ENCODE assay signal across 12 cellular contexts in the genomic region with DNA sequence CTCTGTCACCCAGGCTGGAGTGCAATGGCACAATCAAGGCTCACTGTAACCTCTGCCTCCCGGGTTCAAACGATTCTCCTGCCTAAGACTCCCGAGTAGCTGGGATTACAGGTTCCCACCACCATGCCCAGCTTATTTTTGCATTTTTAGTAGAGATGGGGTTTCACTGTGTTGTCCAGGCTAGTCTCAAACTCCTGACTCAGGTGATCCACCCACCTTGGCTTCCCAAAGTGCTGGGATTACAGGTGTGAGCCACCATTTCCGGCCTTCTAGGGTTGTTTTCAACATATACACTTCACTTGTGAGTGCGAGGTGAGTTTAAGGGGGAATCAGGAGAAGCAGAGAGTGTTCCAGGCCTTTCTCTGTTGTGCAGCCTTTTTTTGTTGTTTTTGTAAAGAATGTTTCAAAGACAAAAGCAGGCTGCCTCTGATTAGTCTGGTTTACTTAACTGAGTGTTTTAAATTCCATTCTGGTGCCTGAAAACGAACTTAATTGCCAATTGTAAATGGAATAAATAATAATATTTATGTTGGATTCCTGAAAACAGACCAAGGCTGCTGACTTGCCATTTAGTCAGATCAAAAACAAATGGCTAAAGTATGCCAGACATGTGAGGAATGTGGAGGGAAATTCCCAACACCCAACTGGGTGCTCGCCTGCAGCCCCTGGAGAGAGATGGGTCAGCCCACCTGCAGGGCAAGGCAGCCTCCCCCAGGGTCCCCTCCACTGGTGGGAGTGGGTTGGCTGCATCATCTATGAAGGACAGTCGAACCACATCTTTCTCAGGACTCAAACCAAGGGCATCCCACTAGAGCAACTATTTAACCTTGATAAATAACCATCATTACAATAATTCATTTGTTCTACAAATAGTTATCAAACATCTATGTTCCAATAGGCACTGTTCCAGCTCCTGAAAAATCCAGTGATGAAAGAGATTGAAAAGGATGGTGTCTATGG. TPM values are rescaled to one million over a fixed set of nuclear protein-coding genes. Genes with fewer than 3 reads are reported as not detected.
DNase-seq lines count a peak whose midpoint lies in the region; ATAC-seq, FAIRE-seq and TF ChIP-seq lines count a peak whose summit lies in the region.
"Had no signal": no experiment of that assay in that cellular context is flagged by ENCODE, and none has a peak within 500 bp of the region (broad histone marks: within the 10 kb centered on the region; RNA-seq: fewer than 3 reads in every experiment).

No MANE protein-coding gene starts in this region.

- no peak for TF ChIP-seq POLR2A in A549 (IDR thresholded peaks at IDR 0.05; ENCODE audit: low read length)

- 38% methylated on average over 8 of the region's 8 CpGs for whole genome bisulfite sequencing in A549 (ENCODE audit: missing lambda C conversion rate)

- H3K27me3 ChIP-seq in HUES48 (ENCODE audit: control insufficient read depth, insufficient read depth, low read length): no peaks in the 10 kb centered on the region
- H3K27me3 ChIP-seq: BLaER1, left lung had no signal

- H3K9ac ChIP-seq in HUES48 (ENCODE audit: low read depth, low read length): peak overlapping the region; percentile 72
- H3K9ac ChIP-seq: BLaER1 had no signal

- TF ChIP-seq RAD21 in A549 (conservative IDR thresholded peaks at IDR 0.05 in 1 of 2, IDR thresholded peaks at IDR 0.05 in 1 of 2): no peak

- H3K4me3 ChIP-seq in A549 (no peak overlapping the region), HUES48 (ENCODE audit: low read depth, low read length) (no peak overlapping the region)
- H3K4me3 ChIP-seq: BLaER1, left lung had no signal

- peaks cover 43% of the 10 kb centered on the region for H3K4me1 ChIP-seq in A549
- peaks cover 25% of the 10 kb centered on the region for H3K4me1 ChIP-seq in HUES48 (ENCODE audit: control insufficient read depth, insufficient read depth, low read length)

- CTCF ChIA-PET in A549 (lab: Yijun Ruan, JAX): interaction anchor here (0.7 to 2.5 kb wide), 2 partner anchors 11 to 36 kb away, joined by 3 to 7 read pairs; partner anchors contain the start of gene ZC3H7B

- POLR2A ChIA-PET in A549 (lab: Yijun Ruan, JAX): no interaction called here

- peak overlapping the region; percentile 44 for H3K4me2 ChIP-seq in A549
- H3K4me2 ChIP-seq: BLaER1 had no signal

- no peak for TF ChIP-seq CTCF in A549 (IDR thresholded peaks at IDR 0.05)

- H3K27ac ChIP-seq in A549: peak overlapping the region; percentile 58 to 96
- peak overlapping the region; percentile 94 for H3K27ac ChIP-seq in HUES48 (ENCODE audit: low read depth, low read length)
- H3K27ac ChIP-seq in cingulate gyrus (ENCODE audit: low read depth, low read length): peak overlapping the region; percentile 1
- H3K27ac ChIP-seq: BLaER1 had no signal

- H3K36me3 ChIP-seq in HUES48 (ENCODE audit: control insufficient read depth, insufficient read depth, low read length): no peaks in the 10 kb centered on the region
- H3K36me3 ChIP-seq: BLaER1, left lung had no signal

- intact Hi-C loops in posterior vena cava (cut with DNase I): no loop called here

- FAIRE-seq in A549 (lab: Jason Lieb, UNC): no peak

- H3K9me3 ChIP-seq in A549: no peaks in the 10 kb centered on the region
- H3K9me3 ChIP-seq in HUES48 (ENCODE audit: control insufficient read depth, insufficient read depth, low read length): 0 out of 2 replicates have a peak, but pooled peaks cover 3% of the 10 kb centered on the region
- H3K9me3 ChIP-seq: left lung had no signal

- DNase-seq in A549 (ENCODE audit: low read depth in 1 of 2, low spot score in 1 of 2) (peak in 1 of 2 experiments; percentile 44), lung microvascular endothelial cell (ENCODE audit: low read depth in 2 of 2) (peak; percentile 70 to 82), posterior vena cava (ENCODE audit: low spot score) (no peak), COLO829 (ENCODE audit: low spot score) (no peak)
- DNase-seq in stimulated activated CD4-positive, alpha-beta T cell treated with anti-CD3 and anti-CD28 coated beads, Interleukin-12 subunit alpha, Interleukin-12 subunit beta, amount 100 ng/mL, for 4 hours: no peak
- DNase-seq: activated naive CD8-positive, alpha-beta T cell treated with anti-CD3 and anti-CD28 coated beads, Interleukin-2, amount 10 ng/mL, durations not matched to agents 7 days and 5 days; NCI-H2081 had no signal

- ATAC-seq in A549: no peak
- ATAC-seq in HG02852 (IDR thresholded peaks at IDR 0.05; ENCODE audit: unreplicated experiment): no peak
- ATAC-seq: left lung had no signal

- peak in 1 of 2 experiments; percentile 32; a peak in 1 of 5 replicates for TF ChIP-seq EP300 in A549 (IDR thresholded peaks at IDR 0.05)

TF ChIP-seq in A549, 52 proteins besides CTCF, POLR2A, EP300 and RAD21 (continues in another document):
- TF ChIP-seq JUN (IDR thresholded peaks at IDR 0.05) (0 out of 5 replicates have a peak, but pooled peaks of 1 of the 2 experiments have one; percentile 18), ZSCAN20 (CRISPR knock-in tag; IDR thresholded peaks at IDR 0.05) (no peak), SREBF2 (IDR thresholded peaks at IDR 0.05) (no peak), BCL3 (IDR thresholded peaks at IDR 0.05) (0 out of 3 replicates have a peak, but pooled peaks have one; percentile 37), GATA3 (IDR thresholded peaks at IDR 0.05; ENCODE audit: borderline replicate concordance) (peak; percentile 71; the same call in 1 of the 2 replicates), ZNF302 (CRISPR knock-in tag; IDR thresholded peaks at IDR 0.05) (no peak), CEBPB (IDR thresholded peaks at IDR 0.05) (no peak; a peak in 1 of 4 replicates), RFX5 (IDR thresholded peaks at IDR 0.05) (no peak), TP53 (CRISPR knock-in tag; IDR thresholded peaks at IDR 0.05) (no peak), HOXA7 (CRISPR knock-in tag; IDR thresholded peaks at IDR 0.05) (no peak), FOXS1 (CRISPR knock-in tag; IDR thresholded peaks at IDR 0.05) (no peak), HOXB13 (CRISPR knock-in tag; IDR thresholded peaks at IDR 0.05; ENCODE audit: low read depth) (no peak), ZFP36 (IDR thresholded peaks at IDR 0.05; ENCODE audit: borderline replicate concordance, partially characterized antibody) (no peak), FOSL2 (IDR thresholded peaks at IDR 0.05) (no peak), FOSL2 (CRISPR knock-in tag; IDR thresholded peaks at IDR 0.05) (no peak), HDAC2 (IDR thresholded peaks at IDR 0.05) (no peak), CBX8 (IDR thresholded peaks at IDR 0.05) (no peak), ESRRA (IDR thresholded peaks at IDR 0.05; ENCODE audit: borderline replicate concordance, low read length) (no peak), SMC3 (IDR thresholded peaks at IDR 0.05) (no peak), CHD4 (IDR thresholded peaks at IDR 0.05; ENCODE audit: borderline replicate concordance) (no peak), RCOR1 (IDR thresholded peaks at IDR 0.05; ENCODE audit: low read depth, low read length) (no peak), KDM5A (IDR thresholded peaks at IDR 0.05) (no peak)
- TF ChIP-seq, protein P1, sequence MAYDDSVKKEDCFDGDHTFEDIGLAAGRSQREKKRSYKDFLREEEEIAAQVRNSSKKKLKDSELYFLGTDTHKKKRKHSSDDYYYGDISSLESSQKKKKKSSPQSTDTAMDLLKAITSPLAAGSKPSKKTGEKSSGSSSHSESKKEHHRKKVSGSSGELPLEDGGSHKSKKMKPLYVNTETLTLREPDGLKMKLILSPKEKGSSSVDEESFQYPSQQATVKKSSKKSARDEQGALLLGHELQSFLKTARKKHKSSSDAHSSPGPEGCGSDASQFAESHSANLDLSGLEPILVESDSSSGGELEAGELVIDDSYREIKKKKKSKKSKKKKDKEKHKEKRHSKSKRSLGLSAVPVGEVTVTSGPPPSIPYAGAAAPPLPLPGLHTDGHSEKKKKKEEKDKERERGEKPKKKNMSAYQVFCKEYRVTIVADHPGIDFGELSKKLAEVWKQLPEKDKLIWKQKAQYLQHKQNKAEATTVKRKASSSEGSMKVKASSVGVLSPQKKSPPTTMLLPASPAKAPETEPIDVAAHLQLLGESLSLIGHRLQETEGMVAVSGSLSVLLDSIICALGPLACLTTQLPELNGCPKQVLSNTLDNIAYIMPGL (CRISPR knock-in tag; IDR thresholded peaks at IDR 0.05; ENCODE audit: borderline replicate concordance): no peak

RNA-seq across cellular contexts. Expression of gene RANGAP1, which starts 4.6 kb away (rescaled TPM):
- polyA plus RNA-seq in A549 (2011; rRNA removed): 43.0 and 44.9 TPM in 2 replicates
- polyA plus RNA-seq in A549 (2012; cell fraction: cytosol; rRNA removed): 107 TPM in 2 replicates
- polyA plus RNA-seq in A549 (2012; cell fraction: nucleus; rRNA removed): 266 and 276 TPM in 2 replicates
- polyA plus RNA-seq in A549 (2017; fragmentation: RNase III; extraction: RNeasy Plus Mini Kit Qiagen cat#74134 plus additional on column Dnase treatment): 66.5 to 81.3 TPM (median 75.1 TPM) in 3 replicates
- 47.2 and 55.3 TPM in 2 replicates for polyA minus RNA-seq in A549 (2011; rRNA and poly(A)+ RNA removed)
- total RNA-seq in lung microvascular endothelial cell: 58.2 and 73.0 TPM in 2 replicates
- 10 to 100 TPM; 26.2 to 39.4 TPM for total RNA-seq in posterior vena cava

RNA-seq across cellular contexts. Expression of gene ZC3H7B, which starts 10.8 kb away (rescaled TPM):
- polyA plus RNA-seq in A549 (2011; rRNA removed) (12.4 and 13.5 TPM in 2 replicates), A549 (2017; fragmentation: RNase III; extraction: RNeasy Plus Mini Kit Qiagen cat#74134 plus additional on column Dnase treatment) (22.8 to 23.5 TPM (median 23.5 TPM) in 3 replicates)
- polyA plus RNA-seq in A549 (2012; cell fraction: cytosol; rRNA removed): 21.0 and 26.9 TPM in 2 replicates
- 41.1 and 44.6 TPM in 2 replicates for polyA plus RNA-seq in A549 (2012; cell fraction: nucleus; rRNA removed)
- 10.5 and 12.2 TPM in 2 replicates for polyA minus RNA-seq in A549 (2011; rRNA and poly(A)+ RNA removed)
- total RNA-seq in lung microvascular endothelial cell (34.9 and 53.6 TPM in 2 replicates), posterior vena cava (10 to 100 TPM; 36.1 to 41.7 TPM)

RNA-seq across cellular contexts. Expression of gene CHADL, which starts 49.8 kb away (rescaled TPM):
- not detected in 2 replicates for polyA plus RNA-seq in A549 (2011; rRNA removed)
- 0.01 TPM in 1 of 2 replicates, not detected in the other for polyA plus RNA-seq in A549 (2012; cell fraction: cytosol; rRNA removed)
- polyA plus RNA-seq in A549 (2012; cell fraction: nucleus; rRNA removed): 0.11 TPM in 1 of 2 replicates, not detected in the other
- not detected in 3 replicates for polyA plus RNA-seq in A549 (2017; fragmentation: RNase III; extraction: RNeasy Plus Mini Kit Qiagen cat#74134 plus additional on column Dnase treatment)
- not detected in 2 replicates for polyA minus RNA-seq in A549 (2011; rRNA and poly(A)+ RNA removed)
- total RNA-seq in lung microvascular endothelial cell: 0.44 and 0.60 TPM in 2 replicates
- total RNA-seq in posterior vena cava: 1 to 10 TPM; 1.8 to 1.9 TPM

Comparison
In these comparisons a context has a peak if more than half of its experiments do, and no peak if none do; other contexts are left out.
1. DNase-seq: peak in lung microvascular endothelial cell (2 of 2); none in posterior vena cava (single experiment), COLO829 (single experiment) and stimulated activated CD4-positive, alpha-beta T cell treated with anti-CD3 and anti-CD28 coated beads, Interleukin-12 subunit alpha, Interleukin-12 subunit beta, amount 100 ng/mL, for 4 hours (single experiment).
2. H3K27ac ChIP-seq: peak in every context shown above with its lines; median percentile 94 in HUES48; 77 in A549; 1 in cingulate gyrus.